ENCODE assay signal across 14 cellular contexts in genomic region chr7:23394828-23395227, GRCh38.
DNase-seq lines count a peak whose midpoint lies in the region; ATAC-seq and TF ChIP-seq lines count a peak whose summit lies in the region.
"Had no signal": no experiment of that assay in that cellular context is flagged by ENCODE, and none has a peak within 500 bp of the region (broad histone marks: within the 10 kb centered on the region; RNA-seq: fewer than 3 reads in every experiment).

No MANE protein-coding gene starts in this region.

- H3K27me3 ChIP-seq in IMR-90 (ENCODE audit: control insufficient read depth, insufficient read depth, low read length), result no peaks in the 10 kb centered on the region
- H3K27me3 ChIP-seq in adipocyte (replicated peaks; ENCODE audit: control insufficient read depth, insufficient read depth, low read length), result no peaks in the 10 kb centered on the region
- H3K27me3 ChIP-seq: esophagus squamous epithelium, SJCRH30, tibial nerve had no signal

- no peak overlapping the region for H2BK15ac ChIP-seq in IMR-90 (ENCODE audit: low read depth, low read length)

- H3K23ac ChIP-seq in IMR-90 (ENCODE audit: low read depth, low read length), result no peak overlapping the region

- H3K4me1 ChIP-seq in IMR-90 (ENCODE audit: control insufficient read depth, insufficient read depth, low read length) (peaks cover 16% of the 10 kb centered on the region), adipocyte (ENCODE audit: control insufficient read depth, insufficient read depth, low read length) (peaks cover 21% of the 10 kb centered on the region)
- H3K4me1 ChIP-seq: tibial nerve had no signal

- no peak overlapping the region for H3K18ac ChIP-seq in IMR-90 (ENCODE audit: low read depth, low read length)

- H4K91ac ChIP-seq in IMR-90 (ENCODE audit: insufficient read depth, low read depth, low read length), result no peak overlapping the region

- no peak overlapping the region for H3K4ac ChIP-seq in IMR-90 (ENCODE audit: low read depth, low read length)

- dilution Hi-C loops in IMR-90 (cut with HindIII; ENCODE audit: low sequenced_read_pairs, unreplicated experiment), result no loop called here

- POLR2A ChIA-PET in IMR-90 (lab: Charles Lee; ENCODE audit: unreplicated experiment), result no interaction called here

- intact Hi-C loops in IMR-90 (cut with micrococcal nuclease), result no loop called here

- H3K4me2 ChIP-seq in IMR-90 (ENCODE audit: low read depth, low read length), result no peak overlapping the region

- ATAC-seq in IMR-90 (ENCODE audit: low read depth) (peak; percentile 16; the same call in 1 of the 2 replicates), GM19455 (IDR thresholded peaks at IDR 0.05; ENCODE audit: unreplicated experiment) (no peak), HG02970 (IDR thresholded peaks at IDR 0.05; ENCODE audit: low FRiP score, unreplicated experiment) (no peak), HG03108 (IDR thresholded peaks at IDR 0.05; ENCODE audit: unreplicated experiment) (no peak)
- ATAC-seq: CD8-positive, alpha-beta T cell had no signal

- H4K5ac ChIP-seq in IMR-90 (ENCODE audit: low read depth, low read length), result no peak overlapping the region

- H2AFZ ChIP-seq in IMR-90 (replicated peaks; ENCODE audit: low read length, poor library complexity), result no peak overlapping the region

- peaks cover 38% of the 10 kb centered on the region for H3K4me1 Mint-ChIP-seq in progenitor cell of endocrine pancreas (ENCODE audit: low read depth)
- H3K4me1 Mint-ChIP-seq: activated B cell treated with CpG ODN at 0.5 μM for 24 hours had no signal

- H2AK9ac ChIP-seq in IMR-90 (replicated peaks; ENCODE audit: low read depth, low read length, poor library complexity), result no peak overlapping the region

- H4K8ac ChIP-seq in IMR-90 (ENCODE audit: low read depth in 2 of 2, low read length in 2 of 2), result no peak overlapping the region

- H2BK20ac ChIP-seq in IMR-90 (ENCODE audit: low read depth, low read length), result no peak overlapping the region

- H3K9me3 Mint-ChIP-seq in progenitor cell of endocrine pancreas (ENCODE audit: low read depth), result no peaks in the 10 kb centered on the region
- H3K9me3 Mint-ChIP-seq: activated B cell treated with CpG ODN at 0.5 μM for 24 hours; CD8-positive, alpha-beta T cell had no signal

- peaks cover 11% of the 10 kb centered on the region for H3K36me3 ChIP-seq in IMR-90 (ENCODE audit: control insufficient read depth, insufficient read depth, low read length)
- no peaks in the 10 kb centered on the region for H3K36me3 ChIP-seq in adipocyte (ENCODE audit: control insufficient read depth, insufficient read depth, low read length, severe bottlenecking)
- H3K36me3 ChIP-seq: esophagus squamous epithelium, tibial nerve had no signal

- TF ChIP-seq POLR2A in IMR-90 (IDR thresholded peaks at IDR 0.05; ENCODE audit: low read depth, low read length), result no peak

- no peak overlapping the region for H3K4me3 ChIP-seq in IMR-90 (ENCODE audit: insufficient read depth, low read depth, low read length)
- H3K4me3 ChIP-seq in adipocyte (ENCODE audit: low read length), result no peak overlapping the region
- H3K4me3 ChIP-seq: esophagus squamous epithelium, SJCRH30, tibial nerve had no signal

- CTCF ChIA-PET in IMR-90 (lab: Yijun Ruan, JAX), result interaction anchor here (1.1 kb wide), 1 partner anchor 62 kb away, joined by 3 read pairs; no protein-coding TSS in a partner anchor

- TF ChIP-seq CTCF in IMR-90 (conservative IDR thresholded peaks at IDR 0.05; ENCODE audit: low read depth, low read length) (no peak), progenitor cell of endocrine pancreas (IDR thresholded peaks at IDR 0.05; ENCODE audit: unreplicated experiment) (no peak)

- H3K4me3 Mint-ChIP-seq in progenitor cell of endocrine pancreas (ENCODE audit: low read depth), result no peak overlapping the region
- H3K4me3 Mint-ChIP-seq: activated B cell treated with CpG ODN at 0.5 μM for 24 hours; CD8-positive, alpha-beta T cell had no signal

- no peak overlapping the region for H3K14ac ChIP-seq in IMR-90 (replicated peaks; ENCODE audit: low read depth, low read length)

- peaks cover 47% of the 10 kb centered on the region for H4K20me1 ChIP-seq in IMR-90 (ENCODE audit: insufficient read depth, low read length)

- no peaks in the 10 kb centered on the region for H3K9me3 ChIP-seq in IMR-90 (ENCODE audit: control insufficient read depth, insufficient read depth, low read length)
- no peaks in the 10 kb centered on the region for H3K9me3 ChIP-seq in adipocyte (ENCODE audit: control insufficient read depth, low read length)
- H3K9me3 ChIP-seq: esophagus squamous epithelium, tibial nerve had no signal

- peak overlapping the region; percentile 88 for H3K27ac Mint-ChIP-seq in progenitor cell of endocrine pancreas
- H3K27ac Mint-ChIP-seq: activated B cell treated with CpG ODN at 0.5 μM for 24 hours; CD8-positive, alpha-beta T cell had no signal

- in situ Hi-C loops in IMR-90 (cut with MboI; ENCODE audit: low sequenced_read_pairs), result no loop called here

- no peak overlapping the region for H2AK5ac ChIP-seq in IMR-90 (ENCODE audit: low read depth, low read length)

- no peak for TF ChIP-seq RAD21 in IMR-90 (IDR thresholded peaks at IDR 0.05; ENCODE audit: low read length)

- H2BK5ac ChIP-seq in IMR-90 (ENCODE audit: low read depth, low read length, poor library complexity, severe bottlenecking), result no peak overlapping the region

- peaks cover 8% of the 10 kb centered on the region for H3K36me3 Mint-ChIP-seq in progenitor cell of endocrine pancreas (ENCODE audit: insufficient read depth)
- H3K36me3 Mint-ChIP-seq: CD8-positive, alpha-beta T cell had no signal

- H3K56ac ChIP-seq in IMR-90 (ENCODE audit: extremely low read depth, insufficient read depth, low read length), result no peak overlapping the region

- peaks cover 16% of the 10 kb centered on the region for H3K9me1 ChIP-seq in IMR-90 (ENCODE audit: insufficient read depth, low read length)

- no peak overlapping the region for H2BK120ac ChIP-seq in IMR-90 (ENCODE audit: low read depth, low read length)

- no peak overlapping the region for H3K9ac ChIP-seq in IMR-90 (ENCODE audit: low read depth, low read length)
- H3K9ac ChIP-seq in adipocyte (ENCODE audit: low read length), result no peak overlapping the region

- H3K27me3 Mint-ChIP-seq in progenitor cell of endocrine pancreas, result no peaks in the 10 kb centered on the region
- H3K27me3 Mint-ChIP-seq: activated B cell treated with CpG ODN at 0.5 μM for 24 hours had no signal

- DNase-seq in IMR-90 (peak; percentile 42), NCI-H2171 treated with DMSO at 0.1 percent for 48 hours (lab: John Stamatoyannopoulos, UW) (peak; percentile 91), adipocyte (ENCODE audit: low read depth) (peak; percentile 48), progenitor cell of endocrine pancreas (ENCODE audit: low spot score, unreplicated experiment) (no peak), glomerular visceral epithelial cell (ENCODE audit: extremely low spot score) (no peak)
- DNase-seq: activated B cell treated with CpG ODN at 0.5 μM for 24 hours; CD8-positive, alpha-beta T cell; esophagus squamous epithelium; NCI-H187 treated with DMSO at 0.1 percent for 48 hours had no signal

- H3K79me1 ChIP-seq in IMR-90 (ENCODE audit: low read depth in 1 of 2, low read length in 2 of 2), result peaks cover 43 to 76% of the 10 kb centered on the region in 2 experiments

- no peak overlapping the region for H3K27ac ChIP-seq in IMR-90 (ENCODE audit: insufficient read depth, low read length)
- H3K27ac ChIP-seq: SJCRH30, tibial nerve had no signal

- no TSS peak for BruUV-seq in IMR-90 (replicated peaks; lab: Mats Ljungman, UMichigan)

TF ChIP-seq in IMR-90, 13 proteins besides CTCF, POLR2A, EP300 and RAD21:
- TF ChIP-seq CEBPB (IDR thresholded peaks at IDR 0.05; ENCODE audit: low read depth, low read length) (no peak), SMC3 (IDR thresholded peaks at IDR 0.05; ENCODE audit: low read depth, low read length) (no peak), CHD1 (IDR thresholded peaks at IDR 0.05; ENCODE audit: low read depth, low read length) (no peak), FOS (IDR thresholded peaks at IDR 0.05; ENCODE audit: low read depth, low read length) (no peak), MAZ (IDR thresholded peaks at IDR 0.05; ENCODE audit: borderline replicate concordance, low read depth, low read length) (no peak), NFE2L2 (IDR thresholded peaks at IDR 0.05; ENCODE audit: low read depth, low read length) (no peak), RCOR1 (IDR thresholded peaks at IDR 0.05; ENCODE audit: insufficient replicate concordance, low read length) (no peak), BHLHE40 (IDR thresholded peaks at IDR 0.05; ENCODE audit: low read depth, low read length) (no peak), MAFK (IDR thresholded peaks at IDR 0.05; ENCODE audit: low read depth, low read length) (no peak), RFX5 (IDR thresholded peaks at IDR 0.05; ENCODE audit: low read depth, low read length) (no peak), MXI1 (IDR thresholded peaks at IDR 0.05; ENCODE audit: borderline replicate concordance, low read depth, low read length) (no peak)
- TF ChIP-seq, protein P1, sequence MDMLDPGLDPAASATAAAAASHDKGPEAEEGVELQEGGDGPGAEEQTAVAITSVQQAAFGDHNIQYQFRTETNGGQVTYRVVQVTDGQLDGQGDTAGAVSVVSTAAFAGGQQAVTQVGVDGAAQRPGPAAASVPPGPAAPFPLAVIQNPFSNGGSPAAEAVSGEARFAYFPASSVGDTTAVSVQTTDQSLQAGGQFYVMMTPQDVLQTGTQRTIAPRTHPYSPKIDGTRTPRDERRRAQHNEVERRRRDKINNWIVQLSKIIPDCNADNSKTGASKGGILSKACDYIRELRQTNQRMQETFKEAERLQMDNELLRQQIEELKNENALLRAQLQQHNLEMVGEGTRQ (IDR thresholded peaks at IDR 0.05; ENCODE audit: low read depth, low read length), result no peak
- TF ChIP-seq, protein P2, sequence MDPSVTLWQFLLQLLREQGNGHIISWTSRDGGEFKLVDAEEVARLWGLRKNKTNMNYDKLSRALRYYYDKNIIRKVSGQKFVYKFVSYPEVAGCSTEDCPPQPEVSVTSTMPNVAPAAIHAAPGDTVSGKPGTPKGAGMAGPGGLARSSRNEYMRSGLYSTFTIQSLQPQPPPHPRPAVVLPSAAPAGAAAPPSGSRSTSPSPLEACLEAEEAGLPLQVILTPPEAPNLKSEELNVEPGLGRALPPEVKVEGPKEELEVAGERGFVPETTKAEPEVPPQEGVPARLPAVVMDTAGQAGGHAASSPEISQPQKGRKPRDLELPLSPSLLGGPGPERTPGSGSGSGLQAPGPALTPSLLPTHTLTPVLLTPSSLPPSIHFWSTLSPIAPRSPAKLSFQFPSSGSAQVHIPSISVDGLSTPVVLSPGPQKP (IDR thresholded peaks at IDR 0.05; ENCODE audit: borderline replicate concordance, low read depth, low read length), result no peak

Comparison
In these comparisons a context has a peak if more than half of its experiments do, and no peak if none do; other contexts are left out.
1. DNase-seq: peak in IMR-90 (single experiment), NCI-H2171 treated with DMSO at 0.1 percent for 48 hours (single experiment) and adipocyte (single experiment); none in progenitor cell of endocrine pancreas (single experiment) and glomerular visceral epithelial cell (single experiment).